Comparison of ENCODE assay signal across 1 cellular context in genomic region chr1:54671985-54672608, GRCh38.
TF ChIP-seq lines count a peak whose summit lies in the region.

No MANE protein-coding gene starts in this region.

TF ChIP-seq in K562, 482 proteins besides CTCF, POLR2A, EP300 and RAD21 (continued from another document and continues in another):
- TF ChIP-seq SAFB2 (IDR thresholded peaks at IDR 0.05; ENCODE audit: borderline replicate concordance, low read depth, low read length, severe bottlenecking) = no peak
- TF ChIP-seq DEAF1 (CRISPR knock-in tag; IDR thresholded peaks at IDR 0.05) = peak; percentile 89
- no peak for TF ChIP-seq ZNF318 (IDR thresholded peaks at IDR 0.05; ENCODE audit: borderline replicate concordance in 1 of 2, low read depth in 1 of 2)
- TF ChIP-seq ZNF644 (tag; IDR thresholded peaks at IDR 0.05; ENCODE audit: low read depth) = no peak
- TF ChIP-seq GABPB1 (CRISPR knock-in tag; IDR thresholded peaks at IDR 0.05) = peak; percentile 96
- peak; percentile 82; the same call in 1 of the 2 replicates for TF ChIP-seq CC2D1A (IDR thresholded peaks at IDR 0.05)
- no peak for TF ChIP-seq PHF20 (IDR thresholded peaks at IDR 0.05; ENCODE audit: partially characterized antibody)
- TF ChIP-seq THRB (CRISPR knock-in tag; conservative IDR thresholded peaks at IDR 0.05) = 0 out of 2 replicates have a peak, but pooled peaks have one; percentile 65
- TF ChIP-seq SLC30A9 (CRISPR knock-in tag; IDR thresholded peaks at IDR 0.05) = no peak
- no peak for TF ChIP-seq CHD4 (IDR thresholded peaks at IDR 0.05; ENCODE audit: insufficient read depth, insufficient replicate concordance, low read depth, low read length, poor library complexity, severe bottlenecking)
- no peak for TF ChIP-seq ZNF408 (CRISPR knock-in tag; IDR thresholded peaks at IDR 0.05; ENCODE audit: low read depth)
- peak; percentile 78 for TF ChIP-seq ZNF740 (CRISPR knock-in tag; IDR thresholded peaks at IDR 0.05)
- TF ChIP-seq ZNF740 (tag; IDR thresholded peaks at IDR 0.05) = no peak
- TF ChIP-seq MXI1 (IDR thresholded peaks at IDR 0.05; ENCODE audit: low read depth, low read length) = no peak
- no peak for TF ChIP-seq E2F3 (CRISPR knock-in tag; IDR thresholded peaks at IDR 0.05)
- no peak for TF ChIP-seq ZNF561 (CRISPR knock-in tag; conservative IDR thresholded peaks at IDR 0.05)
- TF ChIP-seq CCAR2 (IDR thresholded peaks at IDR 0.05; ENCODE audit: low read depth, low read length) = no peak
- TF ChIP-seq ETV1 (tag; conservative IDR thresholded peaks at IDR 0.05; ENCODE audit: low read depth) = peak; percentile 49; the same call in 1 of the 2 replicates
- no peak for TF ChIP-seq ELK1 (CRISPR knock-in tag; IDR thresholded peaks at IDR 0.05)
- no peak for TF ChIP-seq AFF4 (CRISPR knock-in tag; IDR thresholded peaks at IDR 0.05)
- 0 out of 2 replicates have a peak, but pooled peaks have one; percentile 13 for TF ChIP-seq VEZF1 (CRISPR knock-in tag; IDR thresholded peaks at IDR 0.05)
- TF ChIP-seq ARID2 (IDR thresholded peaks at IDR 0.05) = peak; percentile 81
- TF ChIP-seq ZFP36 (IDR thresholded peaks at IDR 0.05; ENCODE audit: low read depth, low read length, partially characterized antibody) = peak; percentile 14
- no peak for TF ChIP-seq NR2C2 (CRISPR knock-in tag; IDR thresholded peaks at IDR 0.05)
- no peak for TF ChIP-seq NR2C2 (tag; IDR thresholded peaks at IDR 0.05)
- no peak for TF ChIP-seq RHOXF2B (CRISPR knock-in tag; conservative IDR thresholded peaks at IDR 0.05)
- TF ChIP-seq KDM4B (IDR thresholded peaks at IDR 0.05; ENCODE audit: borderline replicate concordance in 2 of 2, low read depth in 1 of 2) = peak in 1 of 2 experiments; percentile 27; a peak in 1 of 4 replicates
- no peak for TF ChIP-seq NFRKB (IDR thresholded peaks at IDR 0.05; ENCODE audit: low read depth)
- TF ChIP-seq ID3 (CRISPR knock-in tag; IDR thresholded peaks at IDR 0.05) = no peak
- TF ChIP-seq ID3 (tag; IDR thresholded peaks at IDR 0.05) = 0 out of 2 replicates have a peak, but pooled peaks have one; percentile 43
- TF ChIP-seq RB1 (IDR thresholded peaks at IDR 0.05; ENCODE audit: low read depth) = peak; percentile 39; the same call in 1 of the 2 replicates
- no peak for TF ChIP-seq MLX (CRISPR knock-in tag; conservative IDR thresholded peaks at IDR 0.05)
- peak; percentile 27 to 71; a peak in 2 of 4 replicates for TF ChIP-seq MAZ (CRISPR knock-in tag; conservative IDR thresholded peaks at IDR 0.05 in 1 of 2, IDR thresholded peaks at IDR 0.05 in 1 of 2)
- 0 out of 2 replicates have a peak, but pooled peaks have one; percentile 25 for TF ChIP-seq OTX1 (CRISPR knock-in tag; IDR thresholded peaks at IDR 0.05)
- TF ChIP-seq BRF2 (IDR thresholded peaks at IDR 0.05; ENCODE audit: borderline replicate concordance, insufficient read depth, insufficient read length) = no peak
- TF ChIP-seq GABPA (tag; conservative IDR thresholded peaks at IDR 0.05; ENCODE audit: low read depth) = peak; percentile 83
- no peak for TF ChIP-seq ARHGAP35 (IDR thresholded peaks at IDR 0.05; ENCODE audit: partially characterized antibody)
- no peak for TF ChIP-seq HMG20A (CRISPR knock-in tag; conservative IDR thresholded peaks at IDR 0.05)
